In genomic region chr19:35776102-35776788, GRCh38 we compare ENCODE assay signal across 8 cellular contexts. TPM values are rescaled to one million over a fixed set of nuclear protein-coding genes. Genes with fewer than 3 reads are reported as not detected.
DNase-seq lines count a peak whose midpoint lies in the region; ATAC-seq lines count a peak whose summit lies in the region.

No MANE protein-coding gene starts in this region.

- H3K4me1 ChIP-seq in iPS-20b (ENCODE audit: insufficient read depth, low read length), result peaks cover 8% of the 10 kb centered on the region; the same call in 1 of the 2 replicates

- no peaks in the 10 kb centered on the region for H3K36me3 ChIP-seq in iPS-20b (ENCODE audit: insufficient read depth, low read depth, low read length)

- H3K4me1 Mint-ChIP-seq in T-helper 2 cell treated with Interferon-gamma antibody and Interleukin-4, amounts not matched to agents 5 μg/mL and 100 μg/mL, for 36 hours (ENCODE audit: low read depth), result peaks cover 18% of the 10 kb centered on the region
- H3K4me1 Mint-ChIP-seq in activated CD4-positive, alpha-beta memory T cell treated with anti-CD3 and anti-CD28 coated beads, Interleukin-2, amount 10 ng/mL, durations not matched to agents 7 days and 5 days, result peaks cover 30% of the 10 kb centered on the region

- ATAC-seq in HG02852 (IDR thresholded peaks at IDR 0.05; ENCODE audit: unreplicated experiment) (no peak), GM18519 (IDR thresholded peaks at IDR 0.05; ENCODE audit: low FRiP score, unreplicated experiment) (no peak), HG03039 (IDR thresholded peaks at IDR 0.05; ENCODE audit: unreplicated experiment) (no peak)

- H3K4me3 ChIP-seq in iPS-20b (ENCODE audit: low read length), result peak overlapping the region; percentile 67

- no peak for DNase-seq in T-helper 2 cell treated with Interferon-gamma antibody and Interleukin-4, amounts not matched to agents 5 μg/mL and 100 μg/mL, for 36 hours (ENCODE audit: low spot score)
- DNase-seq in T-helper 2 cell, result no peak
- DNase-seq in activated CD4-positive, alpha-beta memory T cell treated with anti-CD3 and anti-CD28 coated beads, Interleukin-2, amount 10 ng/mL, durations not matched to agents 7 days and 5 days, result no peak
- DNase-seq in substantia nigra (lab: John Stamatoyannopoulos, UW), result peak in 3 of 49 donors; percentile 17 to 22 (median 17)

- H3K27ac Mint-ChIP-seq in T-helper 2 cell treated with Interferon-gamma antibody and Interleukin-4, amounts not matched to agents 5 μg/mL and 100 μg/mL, for 36 hours, result peak overlapping the region; percentile 88
- peak overlapping the region; percentile 52 for H3K27ac Mint-ChIP-seq in activated CD4-positive, alpha-beta memory T cell treated with anti-CD3 and anti-CD28 coated beads, Interleukin-2, amount 10 ng/mL, durations not matched to agents 7 days and 5 days

- H3K36me3 Mint-ChIP-seq in T-helper 2 cell treated with Interferon-gamma antibody and Interleukin-4, amounts not matched to agents 5 μg/mL and 100 μg/mL, for 36 hours (ENCODE audit: low read depth), result peaks cover 16% of the 10 kb centered on the region
- H3K36me3 Mint-ChIP-seq in activated CD4-positive, alpha-beta memory T cell treated with anti-CD3 and anti-CD28 coated beads, Interleukin-2, amount 10 ng/mL, durations not matched to agents 7 days and 5 days (ENCODE audit: low read depth), result peaks cover 20% of the 10 kb centered on the region

- H3K4me3 Mint-ChIP-seq in T-helper 2 cell treated with Interferon-gamma antibody and Interleukin-4, amounts not matched to agents 5 μg/mL and 100 μg/mL, for 36 hours, result peak overlapping the region; percentile 88
- peak overlapping the region; percentile 81 for H3K4me3 Mint-ChIP-seq in activated CD4-positive, alpha-beta memory T cell treated with anti-CD3 and anti-CD28 coated beads, Interleukin-2, amount 10 ng/mL, durations not matched to agents 7 days and 5 days

- H3K9ac ChIP-seq in iPS-20b (ENCODE audit: low read depth, low read length), result peak overlapping the region; percentile 16; the same call in 1 of the 2 replicates

- CTCF ChIA-PET in activated CD4-positive, alpha-beta memory T cell treated with anti-CD3 and anti-CD28 coated beads, Interleukin-2, amount 10 ng/mL, durations not matched to agents 7 days and 5 days (lab: Charles Lee), result interaction anchor here (1.0 kb wide), 1 partner anchor 28 kb away, joined by 4 read pairs; the partner anchor contains the start of gene LIN37

- H3K27me3 Mint-ChIP-seq in T-helper 2 cell treated with Interferon-gamma antibody and Interleukin-4, amounts not matched to agents 5 μg/mL and 100 μg/mL, for 36 hours (ENCODE audit: low read depth), result no peaks in the 10 kb centered on the region
- no peaks in the 10 kb centered on the region for H3K27me3 Mint-ChIP-seq in activated CD4-positive, alpha-beta memory T cell treated with anti-CD3 and anti-CD28 coated beads, Interleukin-2, amount 10 ng/mL, durations not matched to agents 7 days and 5 days

- POLR2A ChIA-PET in activated CD4-positive, alpha-beta memory T cell treated with anti-CD3 and anti-CD28 coated beads, Interleukin-2, amount 10 ng/mL, durations not matched to agents 7 days and 5 days (lab: Charles Lee), result interaction anchor here (0.7 to 0.8 kb wide), 2 partner anchors 34 to 35 kb away, joined by 3 to 6 read pairs; partner anchors contain the start of gene IGFLR1

- H3K27me3 ChIP-seq in iPS-20b (ENCODE audit: insufficient read depth, low read length), result peaks cover 40% of the 10 kb centered on the region

- H3K27ac ChIP-seq in iPS-20b (ENCODE audit: low read length), result no peak overlapping the region
- H3K27ac ChIP-seq in substantia nigra (ENCODE audit: low read depth, low read length, poor library complexity, severe bottlenecking), result peak overlapping the region; percentile 70

- H3K9me3 ChIP-seq in iPS-20b (ENCODE audit: insufficient read depth, low read depth, low read length), result no peaks in the 10 kb centered on the region

- no peaks in the 10 kb centered on the region for H3K9me3 Mint-ChIP-seq in T-helper 2 cell treated with Interferon-gamma antibody and Interleukin-4, amounts not matched to agents 5 μg/mL and 100 μg/mL, for 36 hours
- no peaks in the 10 kb centered on the region for H3K9me3 Mint-ChIP-seq in activated CD4-positive, alpha-beta memory T cell treated with anti-CD3 and anti-CD28 coated beads, Interleukin-2, amount 10 ng/mL, durations not matched to agents 7 days and 5 days

RNA-seq across cellular contexts. Expression of gene ARHGAP33, which starts 0.9 kb away (rescaled TPM):
- total RNA-seq in activated CD4-positive, alpha-beta memory T cell treated with anti-CD3 and anti-CD28 coated beads, Interleukin-2, amount 10 ng/mL, durations not matched to agents 7 days and 5 days, result 10 to 100 TPM; 60.9 to 67.0 TPM

RNA-seq across cellular contexts. Expression of gene PROSER3, which starts 18.3 kb away (rescaled TPM):
- total RNA-seq in activated CD4-positive, alpha-beta memory T cell treated with anti-CD3 and anti-CD28 coated beads, Interleukin-2, amount 10 ng/mL, durations not matched to agents 7 days and 5 days, result 10 to 100 TPM; 47.1 to 52.4 TPM

RNA-seq across cellular contexts. Expression of gene HSPB6, which starts 19.4 kb away (rescaled TPM):
- under 1 TPM in 1 of 2 experiments, not detected in 1; 0.48 TPM for total RNA-seq in activated CD4-positive, alpha-beta memory T cell treated with anti-CD3 and anti-CD28 coated beads, Interleukin-2, amount 10 ng/mL, durations not matched to agents 7 days and 5 days

RNA-seq across cellular contexts. Expression of gene LIN37, which starts 27.9 kb away (rescaled TPM):
- total RNA-seq in activated CD4-positive, alpha-beta memory T cell treated with anti-CD3 and anti-CD28 coated beads, Interleukin-2, amount 10 ng/mL, durations not matched to agents 7 days and 5 days, result 10 to 100 TPM; 13.1 to 16.2 TPM

RNA-seq across cellular contexts. Expression of gene PSENEN, which starts 30.8 kb away (rescaled TPM):
- total RNA-seq in activated CD4-positive, alpha-beta memory T cell treated with anti-CD3 and anti-CD28 coated beads, Interleukin-2, amount 10 ng/mL, durations not matched to agents 7 days and 5 days, result 10 to 100 TPM; 48.1 to 51.3 TPM
